In genomic region chr19:39310558-39311311, GRCh38 we compare ENCODE assay signal across 16 cellular contexts. TPM values are rescaled to one million over a fixed set of nuclear protein-coding genes. Genes with fewer than 3 reads are reported as not detected.
DNase-seq lines count a peak whose midpoint lies in the region; ATAC-seq and TF ChIP-seq lines count a peak whose summit lies in the region.
"Had no signal": no experiment of that assay in that cellular context is flagged by ENCODE, and none has a peak within 500 bp of the region (broad histone marks: within the 10 kb centered on the region; RNA-seq: fewer than 3 reads in every experiment).

No MANE protein-coding gene starts in this region.

- TF ChIP-seq CTCF in A673 (conservative IDR thresholded peaks at IDR 0.05; ENCODE audit: low read depth, low read length) (no peak), cardiac fibroblast (IDR thresholded peaks at IDR 0.05; ENCODE audit: low read depth, low read length) (no peak), upper lobe of right lung (IDR thresholded peaks at IDR 0.05) (no peak)

- ATAC-seq in GM21786 (IDR thresholded peaks at IDR 0.05; ENCODE audit: unreplicated experiment) (no peak), upper lobe of right lung (no peak)
- ATAC-seq: stimulated activated memory B cell treated with anti-CD40 and anti-IgM and Interleukin-4, amounts not matched to agents 10 μg/mL and 1 μg/mL and 100 μg/mL, for 72 hours had no signal

- no peaks in the 10 kb centered on the region for H3K36me3 ChIP-seq in A673 (ENCODE audit: insufficient read depth, low read length, poor library complexity, severe bottlenecking)
- no peaks in the 10 kb centered on the region; the same call in 1 of the 2 replicates for H3K36me3 ChIP-seq in H7 (replicated peaks; ENCODE audit: control insufficient read depth, insufficient read depth, low read length)
- no peaks in the 10 kb centered on the region for H3K36me3 ChIP-seq in upper lobe of right lung
- H3K36me3 ChIP-seq: adrenal gland had no signal

- H3K9me3 ChIP-seq in A673 (ENCODE audit: low read depth, low read length, poor library complexity, severe bottlenecking) (no peaks in the 10 kb centered on the region), upper lobe of right lung (no peaks in the 10 kb centered on the region)
- H3K9me3 ChIP-seq: adrenal gland had no signal

- H3K4me1 ChIP-seq in A673 (ENCODE audit: insufficient read depth, low read length, poor library complexity, severe bottlenecking) (no peaks in the 10 kb centered on the region), upper lobe of right lung (no peaks in the 10 kb centered on the region)

- BruUV-seq in A673 (replicated peaks; lab: Mats Ljungman, UMichigan) = no TSS peak

- H3K4me3 ChIP-seq in A673 (ENCODE audit: low read depth, low read length, poor library complexity, severe bottlenecking) = no peak overlapping the region
- no peak overlapping the region for H3K4me3 ChIP-seq in H7 (ENCODE audit: insufficient read depth, low read depth, low read length)
- no peak overlapping the region for H3K4me3 ChIP-seq in cardiac fibroblast (replicated peaks in 1 of 2; ENCODE audit: low read depth in 2 of 2, low read length in 2 of 2)
- H3K4me3 ChIP-seq in upper lobe of right lung = no peak overlapping the region
- H3K4me3 ChIP-seq: adrenal gland, hepatocyte had no signal

- CTCF ChIA-PET in A673 (lab: Charles Lee) = no interaction called here

- intact Hi-C loops in A673 (cut with micrococcal nuclease; ENCODE audit: unreplicated experiment) = no loop called here
- intact Hi-C loops in upper lobe of right lung (cut with DNase I) = no loop called here

- DNase-seq in A673 (ENCODE audit: low spot score) (peak; percentile 38), H7 (peak; percentile 89), cardiac fibroblast (ENCODE audit: low read depth in 2 of 2) (peak; percentile 9 to 10), iris pigment epithelial cell (ENCODE audit: low read depth) (peak; percentile 19), SHP77 (lab: John Stamatoyannopoulos, UW) (no peak), upper lobe of right lung (no peak)
- DNase-seq in activated CD4-positive, alpha-beta T cell treated with anti-CD3 and anti-CD28 coated beads for 1 hour = no peak
- DNase-seq: activated CD8-positive, alpha-beta memory T cell treated with anti-CD3 and anti-CD28 coated beads, Interleukin-2, amount 50 U/mL, for 48 hours; adrenal gland; mammary epithelial cell; NCI-H1417 treated with DMSO at 0.1 percent for 48 hours; NCI-H510A treated with DMSO at 0.1 percent for 48 hours had no signal

- POLR2A ChIA-PET in A673 (lab: Charles Lee; ENCODE audit: low non-redundant PET) = no interaction called here

- H3K27me3 ChIP-seq in A673 (replicated peaks; ENCODE audit: insufficient read depth, low read depth, low read length, poor library complexity) (no peaks in the 10 kb centered on the region), H7 (ENCODE audit: control insufficient read depth, insufficient read depth, low read length) (peaks cover 25% of the 10 kb centered on the region), upper lobe of right lung (peaks cover 18% of the 10 kb centered on the region)

- H3K27ac ChIP-seq in A673 (ENCODE audit: low read depth, low read length, poor library complexity, severe bottlenecking) (no peak overlapping the region), upper lobe of right lung (no peak overlapping the region)
- H3K27ac ChIP-seq: adrenal gland, hepatocyte had no signal

RNA-seq across cellular contexts. Expression of gene LRFN1, which starts 9.9 kb away (rescaled TPM):
- total RNA-seq in A673 (2021) = 3.7 and 5.0 TPM in 2 replicates
- total RNA-seq in H7 (2014; rRNA removed; shearing (Covaris generic)) = 1.9 and 2.4 TPM in 2 replicates
- total RNA-seq in upper lobe of right lung = 2.2 TPM

RNA-seq across cellular contexts. Expression of gene IFNL1, which starts 14.5 kb away (rescaled TPM):
- total RNA-seq in A673 (2021) = not detected in 2 replicates
- not detected in 2 replicates for total RNA-seq in H7 (2014; rRNA removed; shearing (Covaris generic))
- total RNA-seq in upper lobe of right lung = not detected
- total RNA-seq: adrenal gland, hepatocyte, mammary epithelial cell, pulmonary artery endothelial cell had no signal

RNA-seq across cellular contexts. Expression of gene GMFG, which starts 25.1 kb away (rescaled TPM):
- total RNA-seq in A673 (2021) (0.55 TPM in 1 of 2 replicates, not detected in the other), upper lobe of right lung (113 TPM)
- 0.63 TPM in 1 of 2 replicates, not detected in the other for total RNA-seq in H7 (2014; rRNA removed; shearing (Covaris generic))
- total RNA-seq: hepatocyte, mammary epithelial cell had no signal

RNA-seq across cellular contexts. Expression of gene SAMD4B, which starts 31.5 kb away (rescaled TPM):
- total RNA-seq in A673 (2021) = 157 and 168 TPM in 2 replicates
- 113 and 122 TPM in 2 replicates for total RNA-seq in H7 (2014; rRNA removed; shearing (Covaris generic))
- total RNA-seq in upper lobe of right lung = 81.2 TPM

RNA-seq across cellular contexts. Expression of gene IFNL2, which starts 42.5 kb away (rescaled TPM):
- total RNA-seq in A673 (2021) (not detected in 2 replicates), upper lobe of right lung (not detected)
- total RNA-seq in H7 (2014; rRNA removed; shearing (Covaris generic)) = not detected in 2 replicates
- total RNA-seq: adrenal gland, hepatocyte, mammary epithelial cell, pulmonary artery endothelial cell had no signal

Comparison
In these comparisons a context has a peak if more than half of its experiments do, and no peak if none do; other contexts are left out.
1. DNase-seq: peak in A673 (single experiment), H7 (single experiment), cardiac fibroblast (2 of 2) and iris pigment epithelial cell (single experiment); none in activated CD4-positive, alpha-beta T cell treated with anti-CD3 and anti-CD28 coated beads for 1 hour (single experiment), SHP77 (0 of 2) and upper lobe of right lung (single experiment).
2. RNA of gene GMFG, which starts 25.1 kb away (total RNA-seq): 113 TPM in upper lobe of right lung (single experiment); 0.63 TPM in H7 and 0.55 TPM in A673; every median in the first group is over 10 times any median in the second.